ENCODE assay signal across 8 cellular contexts in genomic region chr2:157327621-157328102, GRCh38. TPM values are rescaled to one million over a fixed set of nuclear protein-coding genes. Genes with fewer than 3 reads are reported as not detected.
A peak's percentile ranks its signal among the peaks of the same experiment; 100 is the strongest.
DNase-seq lines count a peak whose midpoint lies in the region; ATAC-seq and TF ChIP-seq lines count a peak whose summit lies in the region.

No MANE protein-coding gene starts in this region.

- intact Hi-C loops in OCI-LY7 (cut with micrococcal nuclease; ENCODE audit: unreplicated experiment) (loop anchor here (1.0 to 5.0 kb wide), 3 partner anchors 75 to 165 kb away; no protein-coding TSS in a partner anchor), esophagus squamous epithelium (cut with DNase I) (no loop called here)

- no peak for TF ChIP-seq POLR2A in esophagus squamous epithelium (IDR thresholded peaks at IDR 0.05)

- no peaks in the 10 kb centered on the region for H3K79me2 ChIP-seq in OCI-LY7 (ENCODE audit: insufficient read depth, low read depth, low read length)

- no peaks in the 10 kb centered on the region for H3K36me3 ChIP-seq in OCI-LY7 (ENCODE audit: insufficient read depth, low read length)
- no peaks in the 10 kb centered on the region for H3K36me3 ChIP-seq in esophagus squamous epithelium

- H3K27ac ChIP-seq in OCI-LY7 (ENCODE audit: low read depth, low read length, poor library complexity, severe bottlenecking) = no peak overlapping the region
- no peak overlapping the region for H3K27ac ChIP-seq in esophagus squamous epithelium

- H4K20me1 ChIP-seq in OCI-LY7 (ENCODE audit: insufficient read depth, low read length) = no peaks in the 10 kb centered on the region

- no peaks in the 10 kb centered on the region for H3K9me3 ChIP-seq in OCI-LY7 (ENCODE audit: low read length)
- no peaks in the 10 kb centered on the region for H3K9me3 ChIP-seq in esophagus squamous epithelium

- peak overlapping the region; percentile 38 for H3K4me3 Mint-ChIP-seq in natural killer cell treated with Interleukin-12 subunit alpha and Interleukin-12 subunit beta and Interleukin-15 and Interleukin-18, amount 100 ng/mL, for 72 hours

- H3K36me3 Mint-ChIP-seq in natural killer cell treated with Interleukin-12 subunit alpha and Interleukin-12 subunit beta and Interleukin-15 and Interleukin-18, amount 100 ng/mL, for 72 hours = no peaks in the 10 kb centered on the region

- H3K4me1 ChIP-seq in OCI-LY7 (ENCODE audit: insufficient read depth, low read length, poor library complexity, severe bottlenecking) (peaks cover 15% of the 10 kb centered on the region), esophagus squamous epithelium (no peaks in the 10 kb centered on the region)

- TF ChIP-seq CTCF in OCI-LY7 (conservative IDR thresholded peaks at IDR 0.05; ENCODE audit: low read length) (peak; percentile 97), esophagus squamous epithelium (IDR thresholded peaks at IDR 0.05) (peak; percentile 61 to 85 (median 80))

- H3K4me1 Mint-ChIP-seq in natural killer cell treated with Interleukin-12 subunit alpha and Interleukin-12 subunit beta and Interleukin-15 and Interleukin-18, amount 100 ng/mL, for 72 hours (ENCODE audit: low read depth in 2 of 2) = peaks cover 31 to 48% of the 10 kb centered on the region in 2 donors

- H3K9me2 ChIP-seq in OCI-LY7 (ENCODE audit: insufficient read depth, low read length) = no peaks in the 10 kb centered on the region

- H3K27me3 Mint-ChIP-seq in natural killer cell treated with Interleukin-12 subunit alpha and Interleukin-12 subunit beta and Interleukin-15 and Interleukin-18, amount 100 ng/mL, for 72 hours = no peaks in the 10 kb centered on the region

- WGBS in esophagus squamous epithelium, 2 donors = 26 to 35% methylated on average over 6 of the region's 6 CpGs

- H2AFZ ChIP-seq in OCI-LY7 (ENCODE audit: low read length) = peak overlapping the region; percentile 25; the same call in 1 of the 2 replicates

- no TSS peak for BruUV-seq in OCI-LY7 (replicated peaks; lab: Mats Ljungman, UMichigan)

- H3K9me3 Mint-ChIP-seq in natural killer cell treated with Interleukin-12 subunit alpha and Interleukin-12 subunit beta and Interleukin-15 and Interleukin-18, amount 100 ng/mL, for 72 hours = peaks cover 3% of the 10 kb centered on the region

- DNase-seq in D341Med (ENCODE audit: low spot score) = peak; percentile 84
- peak; percentile 84 for DNase-seq in HPDE6-E6E7 (ENCODE audit: extremely low spot score)
- peak; percentile 84 for DNase-seq in OCI-LY7 (ENCODE audit: low spot score)
- peak; percentile 81 for DNase-seq in activated T-cell treated with anti-CD3 and anti-CD28 coated beads for 48 hours (ENCODE audit: low read depth)
- DNase-seq in esophagus squamous epithelium (lab: John Stamatoyannopoulos, UW) = peak; percentile 2
- peak; percentile 88 for DNase-seq in natural killer cell treated with Interleukin-12 subunit alpha and Interleukin-12 subunit beta and Interleukin-15 and Interleukin-18, amount 100 ng/mL, for 72 hours (ENCODE audit: low spot score)
- peak; percentile 94 for DNase-seq in stimulated activated naive CD8-positive, alpha-beta T cell treated with anti-CD3 and anti-CD28 coated beads, Interleukin-15, Interleukin-2, amounts not matched to agents 100 U/mL and 50 U/mL, for 24 hours

- CTCF ChIA-PET in OCI-LY7 (lab: Charles Lee; ENCODE audit: unreplicated experiment) = interaction anchor here (0.6 to 2.6 kb wide), 11 partner anchors 9 to 696 kb away, joined by 3 to 29 read pairs (median 4); partner anchors contain the start of gene CYTIP

- H3K4me2 ChIP-seq in OCI-LY7 (ENCODE audit: low read length) = peak overlapping the region; percentile 27; the same call in 1 of the 2 replicates

- POLR2A ChIA-PET in OCI-LY7 (lab: Charles Lee) = interaction anchor here (0.7 to 3.1 kb wide), 8 partner anchors 10 to 139 kb away, joined by 3 to 11 read pairs (median 5); no protein-coding TSS in a partner anchor

- H3K4me3 ChIP-seq in OCI-LY7 (ENCODE audit: low read depth, low read length, poor library complexity, severe bottlenecking) = no peak overlapping the region
- no peak overlapping the region for H3K4me3 ChIP-seq in esophagus squamous epithelium

- no peaks in the 10 kb centered on the region for H3K27me3 ChIP-seq in esophagus squamous epithelium

- peak; percentile 98 for ATAC-seq in GM21381 (IDR thresholded peaks at IDR 0.05; ENCODE audit: unreplicated experiment)
- ATAC-seq in natural killer cell treated with Interleukin-12 subunit alpha and Interleukin-12 subunit beta and Interleukin-15 and Interleukin-18, amount 100 ng/mL, for 72 hours = peak; percentile 95 to 96
- peak; percentile 97 for ATAC-seq in stimulated activated naive CD8-positive, alpha-beta T cell treated with anti-CD3 and anti-CD28 coated beads, Interleukin-15, Interleukin-2, amounts not matched to agents 100 U/mL and 50 U/mL, for 24 hours

- peak overlapping the region; percentile 50 to 94 for H3K27ac Mint-ChIP-seq in natural killer cell treated with Interleukin-12 subunit alpha and Interleukin-12 subunit beta and Interleukin-15 and Interleukin-18, amount 100 ng/mL, for 72 hours

RNA-seq across cellular contexts. Expression of gene ERMN, which starts 2.0 kb away (rescaled TPM):
- total RNA-seq in OCI-LY7 (2014; rRNA removed; shearing (Covaris generic)) = 1.4 and 2.2 TPM in 2 replicates
- 2.1 and 3.7 TPM in 2 replicates for total RNA-seq in OCI-LY7 (2022)
- 1 to 10 TPM in 1 of 4 donors, under 1 TPM in 2, not detected in 1; 0.04 to 1.1 (median 0.19) TPM for total RNA-seq in esophagus squamous epithelium
- 1 to 10 TPM; 7.4 to 8.8 TPM for total RNA-seq in natural killer cell treated with Interleukin-12 subunit alpha and Interleukin-12 subunit beta and Interleukin-15 and Interleukin-18, amount 100 ng/mL, for 72 hours

Comparison
In these comparisons a context has a peak if more than half of its experiments do, and no peak if none do; other contexts are left out.
1. DNase-seq: peak in every context shown above with its lines; median percentile 94 in stimulated activated naive CD8-positive, alpha-beta T cell treated with anti-CD3 and anti-CD28 coated beads, Interleukin-15, Interleukin-2, amounts not matched to agents 100 U/mL and 50 U/mL, for 24 hours; 88 in natural killer cell treated with Interleukin-12 subunit alpha and Interleukin-12 subunit beta and Interleukin-15 and Interleukin-18, amount 100 ng/mL, for 72 hours; 84 in D341Med; 84 in HPDE6-E6E7; 84 in OCI-LY7; 81 in activated T-cell treated with anti-CD3 and anti-CD28 coated beads for 48 hours; 2 in esophagus squamous epithelium.